In genomic region chr12:115294443-115295133, GRCh38 we compare ENCODE assay signal across 1 cellular context.
TF ChIP-seq lines count a peak whose summit lies in the region.

No MANE protein-coding gene starts in this region.

TF ChIP-seq in IMR-90, 13 proteins besides CTCF, POLR2A, EP300 and RAD21:
- TF ChIP-seq FOS (IDR thresholded peaks at IDR 0.05; ENCODE audit: low read depth, low read length) (no peak), CEBPB (IDR thresholded peaks at IDR 0.05; ENCODE audit: low read depth, low read length) (peak; percentile 38; the same call in 1 of the 2 replicates)
TF ChIP-seq in IMR-90: peak in this region for 1.
